19 cellular contexts compared by ENCODE assay signal in the genomic region with DNA sequence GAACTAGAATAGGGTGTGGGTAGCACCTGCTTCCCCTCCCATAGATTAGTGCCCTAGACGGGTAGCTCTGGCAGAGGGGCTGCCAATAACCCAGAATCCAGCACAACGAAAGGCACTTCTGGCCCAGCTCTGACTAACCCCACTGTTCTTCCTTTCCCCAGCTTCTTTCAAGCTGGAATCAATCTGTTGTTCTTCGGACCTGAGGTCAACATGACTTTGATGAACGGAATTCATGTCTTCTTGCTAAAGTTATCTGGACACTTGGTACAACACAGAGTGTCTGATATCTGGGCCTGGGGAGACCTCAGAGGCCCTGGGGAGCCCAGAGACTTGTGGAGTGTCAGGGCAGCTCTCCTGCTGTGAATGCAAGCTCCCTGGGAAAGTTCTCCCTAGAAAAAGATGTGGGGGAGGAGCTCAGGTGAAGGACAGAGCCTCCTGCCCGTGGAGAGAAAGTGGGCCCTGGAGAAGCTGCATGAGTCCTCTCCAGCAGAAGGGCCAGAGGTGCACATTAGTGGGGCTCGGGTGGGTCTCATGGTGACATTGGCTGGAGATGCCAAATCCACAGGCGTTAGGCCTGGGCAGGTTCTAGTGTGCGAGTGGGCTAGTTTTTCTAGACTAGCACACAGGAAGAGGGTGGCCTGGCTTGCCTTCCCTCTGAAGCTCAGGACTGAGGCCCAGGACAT.
"Had no signal": no experiment of that assay in that cellular context is flagged by ENCODE, and none has a peak within 500 bp of the region (broad histone marks: within the 10 kb centered on the region; RNA-seq: fewer than 3 reads in every experiment).

No MANE protein-coding gene starts in this region.

- DNase-seq: activated CD4-positive, alpha-beta T cell treated with anti-CD3 and anti-CD28 coated beads, Interleukin-2, amount 10 ng/mL, durations not matched to agents 7 days and 5 days; activated CD8-positive, alpha-beta memory T cell treated with anti-CD3 and anti-CD28 coated beads, Interleukin-2, amount 10 ng/mL, durations not matched to agents 7 days and 5 days; activated CD8-positive, alpha-beta T cell treated with anti-CD3 and anti-CD28 coated beads for 36 hours; activated gamma-delta T cell; activated naive CD4-positive, alpha-beta T cell treated with anti-CD3 and anti-CD28 coated beads, Interleukin-2, amount 50 U/mL, for 16 hours; activated naive CD8-positive, alpha-beta T cell treated with anti-CD3 and anti-CD28 coated beads, Interleukin-2, amount 50 U/mL, for 24 hours; anterior cingulate cortex; effector memory CD4-positive, alpha-beta T cell; heart left ventricle; left colon; occipital lobe; posterior cingulate gyrus; stimulated activated CD4-positive, alpha-beta T cell treated with anti-CD3 and anti-CD28 coated beads, Interleukin-1b, Interleukin-23, amount 100 ng/mL, for 48 hours; substantia nigra; T-cell; thyroid gland had no signal

- H3K36me3 ChIP-seq: heart left ventricle, thyroid gland had no signal

- H3K4me3 ChIP-seq: heart left ventricle, skin epidermis, thyroid gland had no signal

- H3K27ac ChIP-seq: heart left ventricle, skin epidermis, thyroid gland, VCaP had no signal

- H3K9me3 ChIP-seq: thyroid gland had no signal

- H3K27me3 ChIP-seq: thyroid gland had no signal

- ATAC-seq: activated CD4-positive, CD25-positive, alpha-beta regulatory T cell treated with anti-CD3 and anti-CD28 coated beads, Interleukin-2, amount 50 U/mL, for 24 hours; activated CD8-positive, alpha-beta memory T cell treated with anti-CD3 and anti-CD28 coated beads, Interleukin-2, amount 10 ng/mL, durations not matched to agents 7 days and 5 days; activated CD8-positive, alpha-beta T cell treated with anti-CD3 and anti-CD28 coated beads for 36 hours; activated naive CD8-positive, alpha-beta T cell treated with anti-CD3 and anti-CD28 coated beads, Interleukin-2, amount 50 U/mL, for 24 hours; heart left ventricle; left colon; T-cell had no signal
